In the genomic region with DNA sequence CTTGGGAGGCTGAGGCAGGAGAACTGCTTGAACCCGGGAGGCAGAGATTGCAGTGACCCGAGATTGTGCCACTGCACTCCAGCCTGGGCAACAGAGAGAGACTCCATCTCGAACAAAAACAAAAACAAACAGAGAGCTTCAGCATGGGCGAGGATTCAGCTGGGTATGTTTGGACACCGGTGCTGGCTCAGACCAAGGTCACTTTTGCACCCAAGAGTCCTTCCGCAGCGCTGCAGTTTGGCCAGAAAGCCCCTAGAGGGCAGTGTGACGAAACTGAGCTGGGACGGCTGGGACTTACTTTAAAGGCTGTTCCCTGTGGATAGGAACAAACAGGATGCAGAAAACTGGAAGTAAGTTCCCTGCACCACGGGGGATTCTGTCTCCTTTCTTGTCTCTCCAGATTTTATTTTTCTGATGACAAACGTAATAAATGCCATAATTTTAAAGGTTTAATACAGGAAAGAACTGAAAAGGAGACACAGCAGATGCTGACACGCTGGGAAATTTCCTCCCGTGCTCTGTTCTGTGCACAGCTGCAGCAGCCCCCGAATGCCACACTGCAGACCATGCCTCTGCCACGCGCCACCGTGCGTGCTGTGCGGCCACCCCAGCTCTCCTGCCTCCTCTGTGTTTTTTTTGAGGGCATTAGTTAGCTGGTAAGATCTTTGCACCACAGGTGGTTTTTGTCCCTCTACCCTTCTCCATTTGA, we compare ENCODE assay signal across 8 cellular contexts. TPM values are rescaled to one million over a fixed set of nuclear protein-coding genes. Genes with fewer than 3 reads are reported as not detected.
DNase-seq lines count a peak whose midpoint lies in the region; ATAC-seq and TF ChIP-seq lines count a peak whose summit lies in the region.

No MANE protein-coding gene starts in this region.

- 21 to 23% (median 22%) methylated on average over 19 of the region's 19 CpGs for WGBS in heart left ventricle, 4 donors

- H3K9me3 ChIP-seq in MG63 (no peaks in the 10 kb centered on the region), adipocyte (ENCODE audit: control insufficient read depth, low read length) (no peaks in the 10 kb centered on the region), heart left ventricle (no peaks in the 10 kb centered on the region), vagina (no peaks in the 10 kb centered on the region)

- intact Hi-C loops in heart left ventricle (cut with DNase I) (loop anchor here (1.0 to 10.0 kb wide), 6 partner anchors 56 to 529 kb away; a partner anchor contains a TSS), vagina (cut with DNase I) (loop anchor here (2.0 kb wide), 1 partner anchor 61 kb away; no protein-coding TSS in a partner anchor)

- H3K9ac ChIP-seq in adipocyte (ENCODE audit: low read length) = peak overlapping the region; percentile 58

- H3K4me1 ChIP-seq in adipocyte (ENCODE audit: control insufficient read depth, insufficient read depth, low read length) = peaks cover 38% of the 10 kb centered on the region
- H3K4me1 ChIP-seq in heart left ventricle = peaks cover 0 to 34% (median 11%) of the 10 kb centered on the region in 12 donors
- H3K4me1 ChIP-seq in vagina = peaks cover 27% of the 10 kb centered on the region

- peaks cover 75% of the 10 kb centered on the region for H3K36me3 ChIP-seq in MG63
- peaks cover 50% of the 10 kb centered on the region for H3K36me3 ChIP-seq in adipocyte (ENCODE audit: control insufficient read depth, insufficient read depth, low read length, severe bottlenecking)
- H3K36me3 ChIP-seq in heart left ventricle = peaks cover 0 to 45% (median 31%) of the 10 kb centered on the region in 9 donors
- H3K36me3 ChIP-seq in vagina = peaks cover 0 to 11% of the 10 kb centered on the region in 2 donors

- peak overlapping the region in 7 of 12 donors; percentile 21 to 56 (median 30) for H3K27ac ChIP-seq in heart left ventricle
- H3K27ac ChIP-seq in vagina = peak overlapping the region; percentile 92

- H3K27me3 ChIP-seq in MG63 (no peaks in the 10 kb centered on the region), adipocyte (replicated peaks; ENCODE audit: control insufficient read depth, insufficient read depth, low read length) (no peaks in the 10 kb centered on the region), heart left ventricle (no peaks in the 10 kb centered on the region), vagina (no peaks in the 10 kb centered on the region)

- ATAC-seq in SK-N-SH treated with all-trans-retinoic acid at 6 μM for 48 hours (peak; percentile 68), heart left ventricle (peak; percentile 64 to 85 (median 78)), GM19023 (IDR thresholded peaks at IDR 0.05; ENCODE audit: unreplicated experiment) (no peak)

- TF ChIP-seq POLR2A in heart left ventricle (IDR thresholded peaks at IDR 0.05) (no peak), vagina (IDR thresholded peaks at IDR 0.05) (no peak)

- H3K4me3 ChIP-seq in MG63 (no peak overlapping the region), adipocyte (ENCODE audit: low read length) (no peak overlapping the region), heart left ventricle (peak overlapping the region in 7 of 12 donors; percentile 11 to 37 (median 31)), vagina (no peak overlapping the region)

- TF ChIP-seq CTCF in heart left ventricle (IDR thresholded peaks at IDR 0.05) = peak; percentile 85 to 98 (median 94)
- TF ChIP-seq CTCF in vagina (IDR thresholded peaks at IDR 0.05) = peak; percentile 69 to 91 (median 75)

- DNase-seq in DMS53 treated with DMSO at 0.1 percent for 48 hours (lab: John Stamatoyannopoulos, UW; ENCODE audit: unreplicated experiment) (peak; percentile 77), MG63 (peak; percentile 78), adipocyte (ENCODE audit: low read depth) (peak; percentile 90), heart left ventricle (peak; percentile 81 to 87 (median 83)), putamen (ENCODE audit: low spot score) (peak; percentile 86), vagina (ENCODE audit: extremely low spot score in 2 of 2) (no peak)

TF ChIP-seq in SK-N-SH treated with all-trans-retinoic acid at 6 μM for 48 hours, 23 proteins besides CTCF, POLR2A, EP300 and RAD21:
- TF ChIP-seq, protein P1, sequence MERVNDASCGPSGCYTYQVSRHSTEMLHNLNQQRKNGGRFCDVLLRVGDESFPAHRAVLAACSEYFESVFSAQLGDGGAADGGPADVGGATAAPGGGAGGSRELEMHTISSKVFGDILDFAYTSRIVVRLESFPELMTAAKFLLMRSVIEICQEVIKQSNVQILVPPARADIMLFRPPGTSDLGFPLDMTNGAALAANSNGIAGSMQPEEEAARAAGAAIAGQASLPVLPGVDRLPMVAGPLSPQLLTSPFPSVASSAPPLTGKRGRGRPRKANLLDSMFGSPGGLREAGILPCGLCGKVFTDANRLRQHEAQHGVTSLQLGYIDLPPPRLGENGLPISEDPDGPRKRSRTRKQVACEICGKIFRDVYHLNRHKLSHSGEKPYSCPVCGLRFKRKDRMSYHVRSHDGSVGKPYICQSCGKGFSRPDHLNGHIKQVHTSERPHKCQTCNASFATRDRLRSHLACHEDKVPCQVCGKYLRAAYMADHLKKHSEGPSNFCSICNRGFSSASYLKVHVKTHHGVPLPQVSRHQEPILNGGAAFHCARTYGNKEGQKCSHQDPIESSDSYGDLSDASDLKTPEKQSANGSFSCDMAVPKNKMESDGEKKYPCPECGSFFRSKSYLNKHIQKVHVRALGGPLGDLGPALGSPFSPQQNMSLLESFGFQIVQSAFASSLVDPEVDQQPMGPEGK (CRISPR knock-in tag; IDR thresholded peaks at IDR 0.05; ENCODE audit: borderline replicate concordance) = no peak
- TF ChIP-seq, protein P2, sequence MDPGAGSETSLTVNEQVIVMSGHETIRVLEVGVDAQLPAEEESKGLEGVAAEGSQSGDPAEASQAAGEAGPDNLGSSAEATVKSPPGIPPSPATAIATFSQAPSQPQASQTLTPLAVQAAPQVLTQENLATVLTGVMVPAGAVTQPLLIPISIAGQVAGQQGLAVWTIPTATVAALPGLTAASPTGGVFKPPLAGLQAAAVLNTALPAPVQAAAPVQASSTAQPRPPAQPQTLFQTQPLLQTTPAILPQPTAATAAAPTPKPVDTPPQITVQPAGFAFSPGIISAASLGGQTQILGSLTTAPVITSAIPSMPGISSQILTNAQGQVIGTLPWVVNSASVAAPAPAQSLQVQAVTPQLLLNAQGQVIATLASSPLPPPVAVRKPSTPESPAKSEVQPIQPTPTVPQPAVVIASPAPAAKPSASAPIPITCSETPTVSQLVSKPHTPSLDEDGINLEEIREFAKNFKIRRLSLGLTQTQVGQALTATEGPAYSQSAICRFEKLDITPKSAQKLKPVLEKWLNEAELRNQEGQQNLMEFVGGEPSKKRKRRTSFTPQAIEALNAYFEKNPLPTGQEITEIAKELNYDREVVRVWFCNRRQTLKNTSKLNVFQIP (CRISPR knock-in tag; IDR thresholded peaks at IDR 0.05; ENCODE audit: borderline replicate concordance, low read depth) = no peak
- TF ChIP-seq ZC3H10 (CRISPR knock-in tag; IDR thresholded peaks at IDR 0.05) (no peak), GLIS3 (CRISPR knock-in tag; IDR thresholded peaks at IDR 0.05) (no peak)
- TF ChIP-seq, protein P3, sequence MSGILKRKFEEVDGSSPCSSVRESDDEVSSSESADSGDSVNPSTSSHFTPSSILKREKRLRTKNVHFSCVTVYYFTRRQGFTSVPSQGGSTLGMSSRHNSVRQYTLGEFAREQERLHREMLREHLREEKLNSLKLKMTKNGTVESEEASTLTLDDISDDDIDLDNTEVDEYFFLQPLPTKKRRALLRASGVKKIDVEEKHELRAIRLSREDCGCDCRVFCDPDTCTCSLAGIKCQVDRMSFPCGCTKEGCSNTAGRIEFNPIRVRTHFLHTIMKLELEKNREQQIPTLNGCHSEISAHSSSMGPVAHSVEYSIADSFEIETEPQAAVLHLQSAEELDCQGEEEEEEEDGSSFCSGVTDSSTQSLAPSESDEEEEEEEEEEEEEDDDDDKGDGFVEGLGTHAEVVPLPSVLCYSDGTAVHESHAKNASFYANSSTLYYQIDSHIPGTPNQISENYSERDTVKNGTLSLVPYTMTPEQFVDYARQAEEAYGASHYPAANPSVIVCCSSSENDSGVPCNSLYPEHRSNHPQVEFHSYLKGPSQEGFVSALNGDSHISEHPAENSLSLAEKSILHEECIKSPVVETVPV (CRISPR knock-in tag; IDR thresholded peaks at IDR 0.05) = no peak

RNA-seq across cellular contexts. Expression of a gene that starts 25.2 kb away (rescaled TPM):
- total RNA-seq in MG63 (2014; rRNA removed; shearing (Covaris generic); ENCODE audit: low replicate concordance) = 16.3 and 33.4 TPM in 2 replicates
- total RNA-seq in heart left ventricle (10 to 100 TPM; 14.0 to 40.9 (median 21.0) TPM), vagina (71.2 TPM)
- 10 to 100 TPM; 11.7 to 18.3 TPM for polyA plus RNA-seq in heart left ventricle

RNA-seq across cellular contexts. Expression of a gene that starts 37.2 kb away (rescaled TPM):
- 0.67 TPM in 1 of 2 replicates, not detected in the other for total RNA-seq in MG63 (2014; rRNA removed; shearing (Covaris generic); ENCODE audit: low replicate concordance)
- total RNA-seq in heart left ventricle (1 to 10 TPM in 3 of 9 donors, under 1 TPM in 6; 0.23 to 3.3 (median 0.52) TPM), vagina (7.9 TPM)
- polyA plus RNA-seq in heart left ventricle = 1 to 10 TPM in 1 of 2 donors, under 1 TPM in 1; 0.29 to 2.0 TPM

RNA-seq across cellular contexts. Expression of a gene that starts 59.4 kb away (rescaled TPM):
- 127 and 145 TPM in 2 replicates for total RNA-seq in MG63 (2014; rRNA removed; shearing (Covaris generic); ENCODE audit: low replicate concordance)
- total RNA-seq in heart left ventricle (100 to 1,000 TPM in 4 of 9 donors, 10 to 100 TPM in 5; 65.6 to 201 (median 98.3) TPM), vagina (181 TPM)
- polyA plus RNA-seq in heart left ventricle = 10 to 100 TPM; 25.1 to 54.4 TPM

Comparison
In these comparisons a context has a peak if more than half of its experiments do, and no peak if none do; other contexts are left out.
1. DNase-seq: peak in DMS53 treated with DMSO at 0.1 percent for 48 hours (single experiment), MG63 (single experiment), adipocyte (single experiment), heart left ventricle (5 of 5) and putamen (single experiment); none in vagina (0 of 2).
2. H3K4me3 ChIP-seq: peak in heart left ventricle (7 of 12); none in MG63 (single experiment), adipocyte (single experiment) and vagina (0 of 2).